In genomic region chr21:41530366-41530765, GRCh38 we compare ENCODE assay signal across 36 cellular contexts. TPM values are rescaled to one million over a fixed set of nuclear protein-coding genes. Genes with fewer than 3 reads are reported as not detected.
"Had no signal": no experiment of that assay in that cellular context is flagged by ENCODE, and none has a peak within 500 bp of the region (broad histone marks: within the 10 kb centered on the region; RNA-seq: fewer than 3 reads in every experiment).

No MANE protein-coding gene starts in this region.

- ATAC-seq: activated CD8-positive, alpha-beta memory T cell treated with anti-CD3 and anti-CD28 coated beads, Interleukin-2, amount 10 ng/mL, durations not matched to agents 7 days and 5 days; activated T-cell treated with anti-CD3 and anti-CD28 coated beads, Interleukin-2, amount 50 U/mL, for 72 hours; activated T-helper 17 cell treated with anti-CD3 and anti-CD28 coated beads, Interleukin-2, amount 50 U/mL, for 72 hours; K562; SK-N-SH treated with all-trans-retinoic acid at 6 μM for 48 hours had no signal

- H3K36me3 Mint-ChIP-seq: activated CD8-positive, alpha-beta memory T cell treated with anti-CD3 and anti-CD28 coated beads, Interleukin-2, amount 10 ng/mL, durations not matched to agents 7 days and 5 days; activated naive CD8-positive, alpha-beta T cell treated with anti-CD3 and anti-CD28 coated beads for 36 hours had no signal

- H3K4me1 Mint-ChIP-seq: activated CD4-positive, alpha-beta memory T cell treated with anti-CD3 and anti-CD28 coated beads, Interleukin-2, amount 10 ng/mL, durations not matched to agents 7 days and 5 days; activated CD8-positive, alpha-beta memory T cell treated with anti-CD3 and anti-CD28 coated beads, Interleukin-2, amount 10 ng/mL, durations not matched to agents 7 days and 5 days; activated naive CD8-positive, alpha-beta T cell treated with anti-CD3 and anti-CD28 coated beads for 36 hours had no signal

- H3K27me3 ChIP-seq: brain microvascular endothelial cell had no signal

- H3K27ac ChIP-seq: brain microvascular endothelial cell, SJSA1, WERI-Rb-1 had no signal

- H3K36me3 ChIP-seq: brain microvascular endothelial cell, MG63, SJSA1, WERI-Rb-1 had no signal

- H3K9me3 ChIP-seq: MG63, SJSA1 had no signal

- H3K4me1 ChIP-seq: SJSA1 had no signal

- H3K4me3 Mint-ChIP-seq: activated CD4-positive, alpha-beta memory T cell treated with anti-CD3 and anti-CD28 coated beads, Interleukin-2, amount 10 ng/mL, durations not matched to agents 7 days and 5 days; activated CD8-positive, alpha-beta memory T cell treated with anti-CD3 and anti-CD28 coated beads, Interleukin-2, amount 10 ng/mL, durations not matched to agents 7 days and 5 days; activated naive CD8-positive, alpha-beta T cell treated with anti-CD3 and anti-CD28 coated beads for 36 hours; activated T-cell treated with anti-CD3 and anti-CD28 coated beads, Interleukin-2, amount 50 U/mL, for 72 hours; activated T-helper 17 cell treated with anti-CD3 and anti-CD28 coated beads, Interleukin-2, amount 50 U/mL, for 72 hours had no signal

- H3K27ac Mint-ChIP-seq: activated CD4-positive, alpha-beta memory T cell treated with anti-CD3 and anti-CD28 coated beads, Interleukin-2, amount 10 ng/mL, durations not matched to agents 7 days and 5 days; activated CD8-positive, alpha-beta memory T cell treated with anti-CD3 and anti-CD28 coated beads, Interleukin-2, amount 10 ng/mL, durations not matched to agents 7 days and 5 days; activated naive CD8-positive, alpha-beta T cell treated with anti-CD3 and anti-CD28 coated beads for 36 hours; activated T-cell treated with anti-CD3 and anti-CD28 coated beads, Interleukin-2, amount 50 U/mL, for 72 hours; activated T-helper 17 cell treated with anti-CD3 and anti-CD28 coated beads, Interleukin-2, amount 50 U/mL, for 72 hours had no signal

- DNase-seq: activated CD4-positive, alpha-beta memory T cell treated with anti-CD3 and anti-CD28 coated beads, Interleukin-2, amount 10 ng/mL, durations not matched to agents 7 days and 5 days; activated CD4-positive, alpha-beta T cell treated with anti-CD3 and anti-CD28 coated beads for 1 hour; activated CD4-positive, alpha-beta T cell treated with anti-CD3 and anti-CD28 coated beads for 48 hours; activated CD4-positive, CD25-positive, alpha-beta regulatory T cell; activated CD8-positive, alpha-beta memory T cell treated with anti-CD3 and anti-CD28 coated beads for 24 hours; activated CD8-positive, alpha-beta memory T cell treated with anti-CD3 and anti-CD28 coated beads, Interleukin-2, amount 10 ng/mL, durations not matched to agents 7 days and 5 days; activated effector memory CD4-positive, alpha-beta T cell treated with anti-CD3 and anti-CD28 coated beads, Interleukin-2, amount 50 U/mL, for 16 hours; activated naive CD4-positive, alpha-beta T cell; activated naive CD4-positive, alpha-beta T cell treated with anti-CD3 and anti-CD28 coated beads, Interleukin-2, amount 50 U/mL, for 16 hours; activated naive CD8-positive, alpha-beta T cell treated with anti-CD3 and anti-CD28 coated beads for 36 hours; activated T-cell treated with anti-CD3 and anti-CD28 coated beads, Interleukin-2, amount 50 U/mL, for 1 hour; activated T-cell treated with anti-CD3 and anti-CD28 coated beads, Interleukin-2, amount 50 U/mL, for 72 hours; amniotic stem cell; aorta; brain microvascular endothelial cell; central memory CD4-positive, alpha-beta T cell; MG63; NCI-H1048; NCI-H1105 treated with DMSO at 0.1 percent for 48 hours; NCI-H1436; NCI-H1694; NCI-H2029; NCI-H345; NCI-H524 treated with DMSO at 0.1 percent for 48 hours; NK-92 treated with Interleukin-12 subunit alpha and Interleukin-12 subunit beta, amount 100 ng/mL, for 24 hours; SHP77 treated with DMSO at 0.1 percent for 48 hours; T-helper 1 cell; T-helper 2 cell; T-helper 9 cell; WERI-Rb-1 had no signal

- H3K9me3 Mint-ChIP-seq: activated CD4-positive, alpha-beta memory T cell treated with anti-CD3 and anti-CD28 coated beads, Interleukin-2, amount 10 ng/mL, durations not matched to agents 7 days and 5 days; activated naive CD8-positive, alpha-beta T cell treated with anti-CD3 and anti-CD28 coated beads for 36 hours; activated T-cell treated with anti-CD3 and anti-CD28 coated beads, Interleukin-2, amount 50 U/mL, for 72 hours; activated T-helper 17 cell treated with anti-CD3 and anti-CD28 coated beads, Interleukin-2, amount 50 U/mL, for 72 hours had no signal

- H3K4me3 ChIP-seq: K562, MG63, SJSA1 had no signal

RNA-seq across cellular contexts. Expression of gene TMPRSS2, which starts 22.4 kb away (rescaled TPM):
- total RNA-seq: activated CD4-positive, alpha-beta memory T cell treated with anti-CD3 and anti-CD28 coated beads, Interleukin-2, amount 10 ng/mL, durations not matched to agents 7 days and 5 days; activated CD8-positive, alpha-beta memory T cell treated with anti-CD3 and anti-CD28 coated beads, Interleukin-2, amount 10 ng/mL, durations not matched to agents 7 days and 5 days; activated naive CD8-positive, alpha-beta T cell treated with anti-CD3 and anti-CD28 coated beads for 36 hours; activated T-cell treated with anti-CD3 and anti-CD28 coated beads, Interleukin-2, amount 50 U/mL, for 72 hours; activated T-helper 17 cell treated with anti-CD3 and anti-CD28 coated beads, Interleukin-2, amount 50 U/mL, for 72 hours; aorta; NCI-H460; RPMI7951; SJSA1 had no signal
- polyA plus RNA-seq: K562 had no signal
